8 cellular contexts compared by ENCODE assay signal in the genomic region with DNA sequence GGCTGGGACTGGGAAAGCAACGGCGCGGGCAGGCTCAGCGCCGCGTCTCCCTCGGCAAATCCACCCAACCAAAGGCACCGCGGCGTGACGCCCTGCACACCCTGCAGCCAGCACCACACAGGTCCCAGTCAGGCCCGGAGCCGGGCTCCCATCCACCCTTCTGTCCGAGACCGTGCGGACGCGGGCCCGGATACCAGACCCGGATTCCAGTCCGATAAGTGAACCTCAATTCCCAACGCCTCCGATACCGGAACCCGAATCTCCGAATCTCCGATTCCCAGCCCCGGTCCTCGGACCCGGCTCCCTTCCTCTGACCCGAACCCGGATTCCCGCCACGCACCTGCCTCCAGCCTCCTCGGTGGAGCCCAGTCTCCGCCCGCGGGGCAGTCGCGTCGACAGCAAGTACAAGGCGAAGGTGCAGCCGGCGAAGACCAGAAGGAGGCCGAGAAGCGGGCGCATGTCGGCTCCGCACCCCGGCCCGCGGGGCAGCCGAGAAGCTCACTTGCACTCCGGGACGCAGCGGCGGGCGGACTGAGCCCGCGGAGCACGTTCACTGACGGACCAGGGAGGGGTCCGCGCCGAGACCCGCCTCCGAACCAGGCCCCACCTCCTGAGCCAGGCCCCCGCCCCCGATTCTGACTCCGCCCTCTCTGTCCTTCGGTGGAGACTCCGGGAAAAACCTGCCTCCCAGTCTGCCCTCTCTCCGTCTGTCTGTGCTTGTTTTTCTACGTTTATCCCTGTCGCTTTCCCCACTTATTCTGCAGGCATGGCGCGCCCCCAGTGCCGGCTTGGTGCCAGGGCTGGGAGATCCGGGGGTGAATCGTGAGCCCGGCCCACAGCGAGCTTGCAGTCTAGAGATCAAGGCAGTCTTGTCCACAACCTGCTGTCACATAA. TPM values are rescaled to one million over a fixed set of nuclear protein-coding genes. Genes with fewer than 3 reads are reported as not detected.
DNase-seq lines count a peak whose midpoint lies in the region; ATAC-seq and TF ChIP-seq lines count a peak whose summit lies in the region.

A gene (minus strand): TSS at position 533 of the 894 bp plus-strand sequence. CDS start 74 bp downstream, at position 459.

- no peak for TF ChIP-seq CTCF in Peyer's patch (IDR thresholded peaks at IDR 0.05)
- peak in 1 of 3 experiments; percentile 7 for TF ChIP-seq CTCF in esophagus muscularis mucosa (IDR thresholded peaks at IDR 0.05)

- H3K27ac ChIP-seq in Peyer's patch (peak within 1 kb of the TSS; percentile 80 to 96 (median 89)), esophagus muscularis mucosa (replicated peaks in 1 of 4) (peak within 1 kb of the TSS; percentile 82 to 92 (median 88)), muscle layer of duodenum (ENCODE audit: low read length) (peak within 1 kb of the TSS; percentile 86)

- ATAC-seq in GM21737 (IDR thresholded peaks at IDR 0.05; ENCODE audit: unreplicated experiment): peak; percentile 96

- H3K36me3 ChIP-seq in Peyer's patch (peaks cover 0 to 32% (median 0%) of the 10 kb centered on the region in 3 donors), esophagus muscularis mucosa (peaks cover 16 to 32% (median 30%) of the 10 kb centered on the region in 4 donors), muscle layer of duodenum (ENCODE audit: control insufficient read depth in 1 of 2, insufficient read depth in 2 of 2, low read length in 2 of 2) (peaks cover 23 to 27% of the 10 kb centered on the region in 2 donors)

- TF ChIP-seq EP300 in esophagus muscularis mucosa (IDR thresholded peaks at IDR 0.05): no peak

- H3K4me3 ChIP-seq in Peyer's patch: peak within 1 kb of the TSS; percentile 71 to 94 (median 88)
- peak within 1 kb of the TSS; percentile 78 to 96 (median 82) for H3K4me3 ChIP-seq in esophagus muscularis mucosa
- H3K4me3 ChIP-seq in muscle layer of duodenum (ENCODE audit: low read depth in 1 of 2, low read length in 2 of 2): peak within 1 kb of the TSS; percentile 81 to 99

- TF ChIP-seq POLR2A in Peyer's patch (IDR thresholded peaks at IDR 0.05) (peak; percentile 97 to 98), esophagus muscularis mucosa (IDR thresholded peaks at IDR 0.05; ENCODE audit: low read depth) (peak; percentile 53)

- no peaks in the 10 kb centered on the region for H3K27me3 ChIP-seq in Peyer's patch
- H3K27me3 ChIP-seq in esophagus muscularis mucosa: peaks cover 0 to 5% (median 0%) of the 10 kb centered on the region in 4 donors
- H3K27me3 ChIP-seq in muscle layer of duodenum (ENCODE audit: low read depth, low read length): no peaks in the 10 kb centered on the region

- H3K4me1 ChIP-seq in Peyer's patch: peaks cover under 1 to 26% (median 7%) of the 10 kb centered on the region in 4 donors
- H3K4me1 ChIP-seq in esophagus muscularis mucosa: peaks cover 19 to 28% (median 22%) of the 10 kb centered on the region in 4 donors
- H3K4me1 ChIP-seq in muscle layer of duodenum (ENCODE audit: control insufficient read depth in 1 of 2, insufficient read depth in 2 of 2, low read length in 2 of 2): peaks cover 8 to 17% of the 10 kb centered on the region in 2 donors

- 2% methylated on average over 30 of the region's 82 CpGs for WGBS in esophagus muscularis mucosa

- peak; percentile 84 for DNase-seq in DMS79 treated with DMSO at 0.1 percent for 48 hours (lab: John Stamatoyannopoulos, UW)
- peak; percentile 81 for DNase-seq in KG1 (lab: John Stamatoyannopoulos, UW)
- peak; percentile 87 to 98 (median 96) for DNase-seq in Peyer's patch
- peak; percentile 94 to 95 for DNase-seq in activated T-cell treated with anti-CD3 and anti-CD28 coated beads, Interleukin-2, amount 50 U/mL, for 48 hours
- peak; percentile 98 for DNase-seq in esophagus muscularis mucosa (ENCODE audit: extremely low spot score)
- peak; percentile 83 for DNase-seq in stimulated activated CD8-positive, alpha-beta memory T cell treated with anti-CD3 and anti-CD28 coated beads, Interleukin-7, amount 100 ng/mL, for 24 hours (ENCODE audit: low read depth)

- no peaks in the 10 kb centered on the region for H3K9me3 ChIP-seq in Peyer's patch
- H3K9me3 ChIP-seq in esophagus muscularis mucosa: no peaks in the 10 kb centered on the region
- no peaks in the 10 kb centered on the region for H3K9me3 ChIP-seq in muscle layer of duodenum (ENCODE audit: control insufficient read depth in 1 of 2, low read length in 2 of 2)

- intact Hi-C loops in esophagus muscularis mucosa (cut with DNase I): loop anchor here (10.0 kb wide), 1 partner anchor 144 kb away; no protein-coding TSS in a partner anchor

RNA-seq across cellular contexts. Expression of the gene that starts here (rescaled TPM):
- total RNA-seq in Peyer's patch: 100 to 1,000 TPM in 2 of 4 donors, 10 to 100 TPM in 2; 19.8 to 114 (median 90.1) TPM
- total RNA-seq in esophagus muscularis mucosa: 1 to 10 TPM; 7.5 to 9.6 (median 8.3) TPM

Comparison
In these comparisons a context has a peak if more than half of its experiments do, and no peak if none do; other contexts are left out.
1. Peak in every context shown above with its lines: DNase-seq, ATAC-seq, H3K4me3 ChIP-seq and H3K27ac ChIP-seq.